Comparison of ENCODE assay signal across 1 cellular context in the genomic region with DNA sequence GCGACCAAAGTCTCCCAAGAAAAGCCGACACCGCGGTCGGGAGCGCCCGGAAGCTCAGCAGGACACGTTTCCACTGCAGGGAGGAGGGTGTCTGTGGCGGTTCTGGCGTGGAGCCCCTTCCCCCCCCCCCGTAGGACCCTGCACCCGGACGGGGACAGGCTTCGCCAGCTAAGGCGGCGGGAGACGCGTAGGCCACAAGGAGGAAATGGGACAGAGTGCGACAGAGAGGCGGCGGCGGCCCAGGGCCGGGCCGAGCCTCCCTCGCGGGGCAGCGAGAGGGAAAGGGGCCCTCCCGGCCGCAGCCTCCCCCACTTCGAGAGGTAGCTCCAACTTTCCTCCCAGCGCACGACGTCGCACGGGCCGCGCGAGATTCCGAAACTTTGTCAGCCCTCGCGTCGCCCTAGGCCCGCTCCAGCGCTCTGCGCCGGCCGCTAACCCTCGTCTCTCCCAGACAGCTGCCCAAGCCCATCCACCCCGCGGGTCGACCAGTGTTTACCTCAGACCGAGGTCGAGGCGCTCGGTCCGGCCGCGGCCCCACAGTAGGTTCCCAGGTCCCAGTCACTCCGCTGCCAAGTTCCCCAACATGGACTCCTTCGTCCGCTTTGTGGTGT.
TF ChIP-seq lines count a peak whose summit lies in the region.

No MANE protein-coding gene starts in this region.

TF ChIP-seq in HepG2, 621 proteins besides CTCF, POLR2A, EP300 and RAD21 (continued from another document and continues in another):
- TF ChIP-seq ZFP36 (IDR thresholded peaks at IDR 0.05; ENCODE audit: borderline replicate concordance, low read depth, low read length, partially characterized antibody): no peak
- no peak for TF ChIP-seq NR2F6 (IDR thresholded peaks at IDR 0.05)
- TF ChIP-seq NR2F6 (CRISPR knock-in tag; IDR thresholded peaks at IDR 0.05): no peak
- TF ChIP-seq, protein P1, sequence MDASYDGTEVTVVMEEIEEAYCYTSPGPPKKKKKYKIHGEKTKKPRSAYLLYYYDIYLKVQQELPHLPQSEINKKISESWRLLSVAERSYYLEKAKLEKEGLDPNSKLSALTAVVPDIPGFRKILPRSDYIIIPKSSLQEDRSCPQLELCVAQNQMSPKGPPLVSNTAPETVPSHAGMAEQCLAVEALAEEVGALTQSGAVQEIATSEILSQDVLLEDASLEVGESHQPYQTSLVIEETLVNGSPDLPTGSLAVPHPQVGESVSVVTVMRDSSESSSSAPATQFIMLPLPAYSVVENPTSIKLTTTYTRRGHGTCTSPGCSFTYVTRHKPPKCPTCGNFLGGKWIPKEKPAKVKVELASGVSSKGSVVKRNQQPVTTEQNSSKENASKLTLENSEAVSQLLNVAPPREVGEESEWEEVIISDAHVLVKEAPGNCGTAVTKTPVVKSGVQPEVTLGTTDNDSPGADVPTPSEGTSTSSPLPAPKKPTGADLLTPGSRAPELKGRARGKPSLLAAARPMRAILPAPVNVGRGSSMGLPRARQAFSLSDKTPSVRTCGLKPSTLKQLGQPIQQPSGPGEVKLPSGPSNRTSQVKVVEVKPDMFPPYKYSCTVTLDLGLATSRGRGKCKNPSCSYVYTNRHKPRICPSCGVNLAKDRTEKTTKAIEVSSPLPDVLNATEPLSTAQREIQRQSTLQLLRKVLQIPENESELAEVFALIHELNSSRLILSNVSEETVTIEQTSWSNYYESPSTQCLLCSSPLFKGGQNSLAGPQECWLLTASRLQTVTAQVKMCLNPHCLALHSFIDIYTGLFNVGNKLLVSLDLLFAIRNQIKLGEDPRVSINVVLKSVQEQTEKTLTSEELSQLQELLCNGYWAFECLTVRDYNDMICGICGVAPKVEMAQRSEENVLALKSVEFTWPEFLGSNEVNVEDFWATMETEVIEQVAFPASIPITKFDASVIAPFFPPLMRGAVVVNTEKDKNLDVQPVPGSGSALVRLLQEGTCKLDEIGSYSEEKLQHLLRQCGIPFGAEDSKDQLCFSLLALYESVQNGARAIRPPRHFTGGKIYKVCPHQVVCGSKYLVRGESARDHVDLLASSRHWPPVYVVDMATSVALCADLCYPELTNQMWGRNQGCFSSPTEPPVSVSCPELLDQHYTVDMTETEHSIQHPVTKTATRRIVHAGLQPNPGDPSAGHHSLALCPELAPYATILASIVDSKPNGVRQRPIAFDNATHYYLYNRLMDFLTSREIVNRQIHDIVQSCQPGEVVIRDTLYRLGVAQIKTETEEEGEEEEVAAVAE (CRISPR knock-in tag; IDR thresholded peaks at IDR 0.05; ENCODE audit: borderline replicate concordance): 0 out of 2 replicates have a peak, but pooled peaks have one; percentile 7
- no peak for TF ChIP-seq GFI1 (CRISPR knock-in tag; IDR thresholded peaks at IDR 0.05; ENCODE audit: borderline replicate concordance)
- no peak; the same call in 1 of the 2 replicates for TF ChIP-seq SALL2 (CRISPR knock-in tag; IDR thresholded peaks at IDR 0.05)
- TF ChIP-seq FLYWCH1 (CRISPR knock-in tag; IDR thresholded peaks at IDR 0.05): no peak
- 0 out of 2 replicates have a peak, but pooled peaks have one; percentile 26 for TF ChIP-seq SMAD9 (CRISPR knock-in tag; IDR thresholded peaks at IDR 0.05)
- TF ChIP-seq, protein P2, sequence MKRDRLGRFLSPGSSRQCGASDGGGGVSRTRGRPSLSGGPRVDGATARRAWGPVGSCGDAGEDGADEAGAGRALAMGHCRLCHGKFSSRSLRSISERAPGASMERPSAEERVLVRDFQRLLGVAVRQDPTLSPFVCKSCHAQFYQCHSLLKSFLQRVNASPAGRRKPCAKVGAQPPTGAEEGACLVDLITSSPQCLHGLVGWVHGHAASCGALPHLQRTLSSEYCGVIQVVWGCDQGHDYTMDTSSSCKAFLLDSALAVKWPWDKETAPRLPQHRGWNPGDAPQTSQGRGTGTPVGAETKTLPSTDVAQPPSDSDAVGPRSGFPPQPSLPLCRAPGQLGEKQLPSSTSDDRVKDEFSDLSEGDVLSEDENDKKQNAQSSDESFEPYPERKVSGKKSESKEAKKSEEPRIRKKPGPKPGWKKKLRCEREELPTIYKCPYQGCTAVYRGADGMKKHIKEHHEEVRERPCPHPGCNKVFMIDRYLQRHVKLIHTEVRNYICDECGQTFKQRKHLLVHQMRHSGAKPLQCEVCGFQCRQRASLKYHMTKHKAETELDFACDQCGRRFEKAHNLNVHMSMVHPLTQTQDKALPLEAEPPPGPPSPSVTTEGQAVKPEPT (CRISPR knock-in tag; IDR thresholded peaks at IDR 0.05; ENCODE audit: low read depth): 0 out of 2 replicates have a peak, but pooled peaks have one; percentile 50
- no peak for TF ChIP-seq ZNF446 (CRISPR knock-in tag; IDR thresholded peaks at IDR 0.05)
- TF ChIP-seq ZNF619 (CRISPR knock-in tag; IDR thresholded peaks at IDR 0.05): no peak
- peak; percentile 63; the same call in 1 of the 2 replicates for TF ChIP-seq NR2C2 (CRISPR knock-in tag; IDR thresholded peaks at IDR 0.05; ENCODE audit: borderline replicate concordance)
- peak; percentile 38; the same call in 1 of the 2 replicates for TF ChIP-seq HNF4G (IDR thresholded peaks at IDR 0.05; ENCODE audit: borderline replicate concordance, low read depth, low read length)
- TF ChIP-seq HNF4G (CRISPR knock-in tag; IDR thresholded peaks at IDR 0.05; ENCODE audit: borderline replicate concordance, low read depth): no peak
- TF ChIP-seq HDAC2 (CRISPR knock-in tag; IDR thresholded peaks at IDR 0.05): peak; percentile 34; the same call in 1 of the 2 replicates
- peak; percentile 73 for TF ChIP-seq ZNF883 (CRISPR knock-in tag; IDR thresholded peaks at IDR 0.05; ENCODE audit: not compliant biosample characterization)
- 0 out of 2 replicates have a peak, but pooled peaks have one; percentile 76 for TF ChIP-seq EEA1 (CRISPR knock-in tag; IDR thresholded peaks at IDR 0.05; ENCODE audit: borderline replicate concordance)
- TF ChIP-seq HOXD1 (CRISPR knock-in tag; IDR thresholded peaks at IDR 0.05): no peak
- no peak for TF ChIP-seq ZNF225 (CRISPR knock-in tag; IDR thresholded peaks at IDR 0.05)
- TF ChIP-seq SOX13 (IDR thresholded peaks at IDR 0.05): 0 out of 2 replicates have a peak, but pooled peaks have one; percentile 30
- TF ChIP-seq SOX13 (CRISPR knock-in tag; conservative IDR thresholded peaks at IDR 0.05 in 1 of 2, IDR thresholded peaks at IDR 0.05 in 1 of 2): no peak
- no peak for TF ChIP-seq ZNF577 (CRISPR knock-in tag; IDR thresholded peaks at IDR 0.05; ENCODE audit: borderline replicate concordance, low read depth)
- TF ChIP-seq, protein P3, sequence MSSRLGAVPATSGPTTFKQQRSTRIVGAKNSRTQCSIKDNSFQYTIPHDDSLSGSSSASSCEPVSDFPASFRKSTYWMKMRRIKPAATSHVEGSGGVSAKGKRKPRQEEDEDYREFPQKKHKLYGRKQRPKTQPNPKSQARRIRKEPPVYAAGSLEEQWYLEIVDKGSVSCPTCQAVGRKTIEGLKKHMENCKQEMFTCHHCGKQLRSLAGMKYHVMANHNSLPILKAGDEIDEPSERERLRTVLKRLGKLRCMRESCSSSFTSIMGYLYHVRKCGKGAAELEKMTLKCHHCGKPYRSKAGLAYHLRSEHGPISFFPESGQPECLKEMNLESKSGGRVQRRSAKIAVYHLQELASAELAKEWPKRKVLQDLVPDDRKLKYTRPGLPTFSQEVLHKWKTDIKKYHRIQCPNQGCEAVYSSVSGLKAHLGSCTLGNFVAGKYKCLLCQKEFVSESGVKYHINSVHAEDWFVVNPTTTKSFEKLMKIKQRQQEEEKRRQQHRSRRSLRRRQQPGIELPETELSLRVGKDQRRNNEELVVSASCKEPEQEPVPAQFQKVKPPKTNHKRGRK (CRISPR knock-in tag; IDR thresholded peaks at IDR 0.05): no peak
- TF ChIP-seq ZNF530 (CRISPR knock-in tag; IDR thresholded peaks at IDR 0.05; ENCODE audit: low read depth): no peak; the same call in 1 of the 2 replicates
- TF ChIP-seq STAG1 (CRISPR knock-in tag; IDR thresholded peaks at IDR 0.05): no peak
- TF ChIP-seq, protein P4, sequence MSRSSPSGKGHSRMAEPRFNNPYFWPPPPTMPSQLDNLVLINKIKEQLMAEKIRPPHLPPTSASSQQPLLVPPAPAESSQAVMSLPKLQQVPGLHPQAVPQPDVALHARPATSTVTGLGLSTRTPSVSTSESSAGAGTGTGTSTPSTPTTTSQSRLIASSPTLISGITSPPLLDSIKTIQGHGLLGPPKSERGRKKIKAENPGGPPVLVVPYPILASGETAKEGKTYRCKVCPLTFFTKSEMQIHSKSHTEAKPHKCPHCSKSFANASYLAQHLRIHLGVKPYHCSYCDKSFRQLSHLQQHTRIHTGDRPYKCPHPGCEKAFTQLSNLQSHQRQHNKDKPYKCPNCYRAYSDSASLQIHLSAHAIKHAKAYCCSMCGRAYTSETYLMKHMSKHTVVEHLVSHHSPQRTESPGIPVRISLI (CRISPR knock-in tag; IDR thresholded peaks at IDR 0.05; ENCODE audit: borderline replicate concordance): no peak
- TF ChIP-seq KLF12 (CRISPR knock-in tag; IDR thresholded peaks at IDR 0.05; ENCODE audit: borderline replicate concordance): no peak
- peak; percentile 2; the same call in 1 of the 2 replicates for TF ChIP-seq ZNF547 (CRISPR knock-in tag; IDR thresholded peaks at IDR 0.05)
- no peak for TF ChIP-seq ZNF232 (CRISPR knock-in tag; IDR thresholded peaks at IDR 0.05; ENCODE audit: borderline replicate concordance)
- peak; percentile 56; the same call in 1 of the 2 replicates for TF ChIP-seq SIN3A (IDR thresholded peaks at IDR 0.05; ENCODE audit: borderline replicate concordance, low read depth, low read length)
- peak; percentile 19; the same call in 1 of the 2 replicates for TF ChIP-seq TAF1 (CRISPR knock-in tag; IDR thresholded peaks at IDR 0.05)
- peak; percentile 88 for TF ChIP-seq ZFY (CRISPR knock-in tag; IDR thresholded peaks at IDR 0.05)
- TF ChIP-seq BRD4 (CRISPR knock-in tag; IDR thresholded peaks at IDR 0.05): peak; percentile 53; the same call in 1 of the 2 replicates
- TF ChIP-seq, protein P5, sequence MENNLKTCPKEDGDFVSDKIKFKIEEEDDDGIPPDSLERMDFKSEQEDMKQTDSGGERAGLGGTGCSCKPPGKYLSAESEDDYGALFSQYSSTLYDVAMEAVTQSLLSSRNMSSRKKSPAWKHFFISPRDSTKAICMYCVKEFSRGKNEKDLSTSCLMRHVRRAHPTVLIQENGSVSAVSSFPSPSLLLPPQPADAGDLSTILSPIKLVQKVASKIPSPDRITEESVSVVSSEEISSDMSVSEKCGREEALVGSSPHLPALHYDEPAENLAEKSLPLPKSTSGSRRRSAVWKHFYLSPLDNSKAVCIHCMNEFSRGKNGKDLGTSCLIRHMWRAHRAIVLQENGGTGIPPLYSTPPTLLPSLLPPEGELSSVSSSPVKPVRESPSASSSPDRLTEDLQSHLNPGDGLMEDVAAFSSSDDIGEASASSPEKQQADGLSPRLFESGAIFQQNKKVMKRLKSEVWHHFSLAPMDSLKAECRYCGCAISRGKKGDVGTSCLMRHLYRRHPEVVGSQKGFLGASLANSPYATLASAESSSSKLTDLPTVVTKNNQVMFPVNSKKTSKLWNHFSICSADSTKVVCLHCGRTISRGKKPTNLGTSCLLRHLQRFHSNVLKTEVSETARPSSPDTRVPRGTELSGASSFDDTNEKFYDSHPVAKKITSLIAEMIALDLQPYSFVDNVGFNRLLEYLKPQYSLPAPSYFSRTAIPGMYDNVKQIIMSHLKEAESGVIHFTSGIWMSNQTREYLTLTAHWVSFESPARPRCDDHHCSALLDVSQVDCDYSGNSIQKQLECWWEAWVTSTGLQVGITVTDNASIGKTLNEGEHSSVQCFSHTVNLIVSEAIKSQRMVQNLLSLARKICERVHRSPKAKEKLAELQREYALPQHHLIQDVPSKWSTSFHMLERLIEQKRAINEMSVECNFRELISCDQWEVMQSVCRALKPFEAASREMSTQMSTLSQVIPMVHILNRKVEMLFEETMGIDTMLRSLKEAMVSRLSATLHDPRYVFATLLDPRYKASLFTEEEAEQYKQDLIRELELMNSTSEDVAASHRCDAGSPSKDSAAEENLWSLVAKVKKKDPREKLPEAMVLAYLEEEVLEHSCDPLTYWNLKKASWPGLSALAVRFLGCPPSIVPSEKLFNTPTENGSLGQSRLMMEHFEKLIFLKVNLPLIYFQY (CRISPR knock-in tag; IDR thresholded peaks at IDR 0.05; ENCODE audit: borderline replicate concordance): no peak
- TF ChIP-seq ZZZ3 (CRISPR knock-in tag; IDR thresholded peaks at IDR 0.05; ENCODE audit: borderline replicate concordance): no peak; the same call in 1 of the 2 replicates
- TF ChIP-seq MEIS2 (CRISPR knock-in tag; IDR thresholded peaks at IDR 0.05): peak; percentile 48; the same call in 1 of the 2 replicates
- 0 out of 2 replicates have a peak, but pooled peaks have one; percentile 64 for TF ChIP-seq ZNF703 (CRISPR knock-in tag; IDR thresholded peaks at IDR 0.05; ENCODE audit: borderline replicate concordance)
- no peak for TF ChIP-seq TRIM24 (CRISPR knock-in tag; IDR thresholded peaks at IDR 0.05)
- TF ChIP-seq, protein P6, sequence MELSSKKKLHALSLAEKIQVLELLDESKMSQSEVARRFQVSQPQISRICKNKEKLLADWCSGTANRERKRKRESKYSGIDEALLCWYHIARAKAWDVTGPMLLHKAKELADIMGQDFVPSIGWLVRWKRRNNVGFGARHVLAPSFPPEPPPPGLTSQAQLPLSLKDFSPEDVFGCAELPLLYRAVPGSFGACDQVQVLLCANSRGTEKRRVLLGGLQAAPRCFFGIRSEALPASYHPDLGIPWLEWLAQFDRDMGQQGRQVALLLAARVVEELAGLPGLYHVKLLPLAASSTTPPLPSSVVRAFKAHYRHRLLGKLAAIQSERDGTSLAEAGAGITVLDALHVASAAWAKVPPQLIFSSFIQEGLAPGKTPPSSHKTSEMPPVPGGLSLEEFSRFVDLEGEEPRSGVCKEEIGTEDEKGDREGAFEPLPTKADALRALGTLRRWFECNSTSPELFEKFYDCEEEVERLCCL (CRISPR knock-in tag; IDR thresholded peaks at IDR 0.05; ENCODE audit: borderline replicate concordance): no peak; the same call in 1 of the 2 replicates
- TF ChIP-seq, protein P7, sequence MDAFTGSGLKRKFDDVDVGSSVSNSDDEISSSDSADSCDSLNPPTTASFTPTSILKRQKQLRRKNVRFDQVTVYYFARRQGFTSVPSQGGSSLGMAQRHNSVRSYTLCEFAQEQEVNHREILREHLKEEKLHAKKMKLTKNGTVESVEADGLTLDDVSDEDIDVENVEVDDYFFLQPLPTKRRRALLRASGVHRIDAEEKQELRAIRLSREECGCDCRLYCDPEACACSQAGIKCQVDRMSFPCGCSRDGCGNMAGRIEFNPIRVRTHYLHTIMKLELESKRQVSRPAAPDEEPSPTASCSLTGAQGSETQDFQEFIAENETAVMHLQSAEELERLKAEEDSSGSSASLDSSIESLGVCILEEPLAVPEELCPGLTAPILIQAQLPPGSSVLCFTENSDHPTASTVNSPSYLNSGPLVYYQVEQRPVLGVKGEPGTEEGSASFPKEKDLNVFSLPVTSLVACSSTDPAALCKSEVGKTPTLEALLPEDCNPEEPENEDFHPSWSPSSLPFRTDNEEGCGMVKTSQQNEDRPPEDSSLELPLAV (CRISPR knock-in tag; conservative IDR thresholded peaks at IDR 0.05; ENCODE audit: low read depth): no peak
- TF ChIP-seq KAT7 (CRISPR knock-in tag; IDR thresholded peaks at IDR 0.05; ENCODE audit: borderline replicate concordance): no peak; the same call in 1 of the 2 replicates
- TF ChIP-seq ZNF616 (CRISPR knock-in tag; IDR thresholded peaks at IDR 0.05; ENCODE audit: low read depth): no peak; the same call in 1 of the 2 replicates
- TF ChIP-seq ARHGAP35 (CRISPR knock-in tag; IDR thresholded peaks at IDR 0.05; ENCODE audit: borderline replicate concordance): peak; percentile 43; the same call in 1 of the 2 replicates
- TF ChIP-seq YEATS4 (CRISPR knock-in tag; IDR thresholded peaks at IDR 0.05; ENCODE audit: borderline replicate concordance): peak; percentile 68; the same call in 1 of the 2 replicates
- TF ChIP-seq ADNP (CRISPR knock-in tag; IDR thresholded peaks at IDR 0.05): no peak
- peak; percentile 23 for TF ChIP-seq SKI (IDR thresholded peaks at IDR 0.05; ENCODE audit: partially characterized antibody)
